25 cellular contexts compared by ENCODE assay signal in the genomic region with DNA sequence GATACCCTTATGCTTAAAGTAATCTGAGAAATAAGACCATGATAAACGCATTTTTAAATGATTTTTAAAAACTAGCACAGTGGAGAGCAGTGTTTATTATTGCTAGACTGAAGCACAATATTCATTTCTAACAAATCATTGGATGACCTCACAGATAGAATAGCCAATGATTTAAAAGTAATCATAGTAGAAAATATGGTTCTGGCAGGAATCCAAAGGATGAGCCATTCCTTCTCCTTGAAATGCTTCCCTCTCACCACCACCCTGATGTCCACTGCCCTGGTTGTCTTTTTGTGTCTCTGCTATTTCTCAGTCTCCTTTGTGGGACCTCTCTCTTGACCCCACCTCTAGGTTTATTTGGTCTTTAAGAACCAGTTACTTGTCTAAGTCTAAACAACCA.
A peak's percentile ranks its signal among the peaks of the same experiment; 100 is the strongest.
DNase-seq lines count a peak whose midpoint lies in the region; ATAC-seq lines count a peak whose summit lies in the region.
"Had no signal": no experiment of that assay in that cellular context is flagged by ENCODE, and none has a peak within 500 bp of the region (broad histone marks: within the 10 kb centered on the region; RNA-seq: fewer than 3 reads in every experiment).

No MANE protein-coding gene starts in this region.

- DNase-seq in AG08395 (ENCODE audit: low spot score) = peak; percentile 6
- DNase-seq in ELR (ENCODE audit: low read depth) = peak; percentile 37
- DNase-seq in LHCN-M2 (ENCODE audit: low read depth) = peak; percentile 27
- peak; percentile 16 for DNase-seq in fibroblast of peridontal ligament (ENCODE audit: extremely low read depth)
- DNase-seq in ecto neural progenitor cell (ENCODE audit: low spot score) = no peak
- no peak for DNase-seq in stimulated activated CD4-positive, alpha-beta T cell treated with anti-CD3 and anti-CD28 coated beads, Interleukin-15, amount 100 ng/mL, for 24 hours
- DNase-seq: AML-193; CD4-positive, alpha-beta memory T cell; COR-L47; DMS53; GF-D8; GOT3; NCI-H1092; NCI-H1417 treated with DMSO at 0.1 percent for 48 hours; NCI-H187; NCI-H2171 treated with DMSO at 0.1 percent for 48 hours; NCI-H345; NCI-H524 treated with DMSO at 0.1 percent for 48 hours; NCI-H774; NK-92 treated with Interleukin-12 subunit alpha and Interleukin-12 subunit beta, amount 100 ng/mL, for 24 hours; PC-9; SJCRH30; T-cell had no signal

- ATAC-seq in GM21825 (IDR thresholded peaks at IDR 0.05; ENCODE audit: unreplicated experiment) = no peak
- ATAC-seq: Right ventricle myocardium inferior, T-cell had no signal

Comparison
In these comparisons a context has a peak if more than half of its experiments do, and no peak if none do; other contexts are left out.
1. DNase-seq: peak in AG08395 (single experiment), ELR (single experiment), LHCN-M2 (single experiment) and fibroblast of peridontal ligament (single experiment); none in ecto neural progenitor cell (single experiment) and stimulated activated CD4-positive, alpha-beta T cell treated with anti-CD3 and anti-CD28 coated beads, Interleukin-15, amount 100 ng/mL, for 24 hours (single experiment).